ENCODE assay signal across 14 cellular contexts in genomic region chr9:123893831-123894460, GRCh38. TPM values are rescaled to one million over a fixed set of nuclear protein-coding genes. Genes with fewer than 3 reads are reported as not detected.
A peak's percentile ranks its signal among the peaks of the same experiment; 100 is the strongest.
DNase-seq lines count a peak whose midpoint lies in the region; TF ChIP-seq lines count a peak whose summit lies in the region.
"Had no signal": no experiment of that assay in that cellular context is flagged by ENCODE, and none has a peak within 500 bp of the region (broad histone marks: within the 10 kb centered on the region; RNA-seq: fewer than 3 reads in every experiment).

No MANE protein-coding gene starts in this region.

- H3K36me3 ChIP-seq in adipocyte (ENCODE audit: control insufficient read depth, insufficient read depth, low read length, severe bottlenecking) (no peaks in the 10 kb centered on the region), left ventricle myocardium inferior (no peaks in the 10 kb centered on the region)
- H3K36me3 ChIP-seq: brain microvascular endothelial cell, Peyer's patch had no signal

- POLR2A ChIA-PET in AG04450 (lab: Yijun Ruan, JAX) = interaction anchor here (0.6 kb wide), 1 partner anchor 10 kb away, joined by 4 read pairs; no protein-coding TSS in a partner anchor

- peaks cover 16% of the 10 kb centered on the region for H3K4me1 ChIP-seq in adipocyte (ENCODE audit: control insufficient read depth, insufficient read depth, low read length)
- peaks cover 10% of the 10 kb centered on the region for H3K4me1 ChIP-seq in left ventricle myocardium inferior
- H3K4me1 ChIP-seq: Peyer's patch had no signal

- intact Hi-C loops in posterior cingulate gyrus (cut with DNase I) (no loop called here), left ventricle myocardium inferior (cut with micrococcal nuclease) (no loop called here)

- no peaks in the 10 kb centered on the region for H3K9me3 ChIP-seq in AG04450 (ENCODE audit: control insufficient read depth, insufficient read depth, low read length)
- H3K9me3 ChIP-seq in adipocyte (ENCODE audit: control insufficient read depth, low read length) = no peaks in the 10 kb centered on the region
- no peaks in the 10 kb centered on the region for H3K9me3 ChIP-seq in left ventricle myocardium inferior (replicated peaks)
- H3K9me3 ChIP-seq: Peyer's patch had no signal

- H3K27ac ChIP-seq in AG04450 (ENCODE audit: low read depth, low read length) (no peak overlapping the region), left ventricle myocardium inferior (replicated peaks) (no peak overlapping the region)
- H3K27ac ChIP-seq: brain microvascular endothelial cell, Peyer's patch had no signal

- H3K27me3 ChIP-seq in AG04450 (ENCODE audit: control insufficient read depth, insufficient read depth, low read length) (no peaks in the 10 kb centered on the region), adipocyte (replicated peaks; ENCODE audit: control insufficient read depth, insufficient read depth, low read length) (no peaks in the 10 kb centered on the region), left ventricle myocardium inferior (ENCODE audit: low read depth) (no peaks in the 10 kb centered on the region)
- H3K27me3 ChIP-seq: brain microvascular endothelial cell, Peyer's patch had no signal

- no peak overlapping the region for H3K4me3 ChIP-seq in AG04450 (ENCODE audit: low read depth, low read length)
- H3K4me3 ChIP-seq in adipocyte (ENCODE audit: low read length) = peak overlapping the region; percentile 54
- H3K4me3 ChIP-seq in left ventricle myocardium inferior = no peak overlapping the region
- H3K4me3 ChIP-seq: Peyer's patch had no signal

- DNase-seq in AG04450 (ENCODE audit: low read depth, low spot score) = peak; percentile 2
- DNase-seq in HCEC 1CT = peak; percentile 53
- DNase-seq in adipocyte (ENCODE audit: low read depth) = peak; percentile 33
- peak; percentile 48 for DNase-seq in foreskin melanocyte
- no peak for DNase-seq in hypothalamus (lab: John Stamatoyannopoulos, UW)
- no peak for DNase-seq in T1000 (lab: John Stamatoyannopoulos, UW)
- DNase-seq in posterior cingulate gyrus = no peak
- DNase-seq in left ventricle myocardium inferior = no peak
- DNase-seq: activated CD4-positive, alpha-beta T cell treated with anti-CD3 and anti-CD28 coated beads, Interleukin-2, amount 10 ng/mL, durations not matched to agents 24 days and 14 days; brain microvascular endothelial cell; NCI-H1105; NCI-H510A; occipital lobe; Peyer's patch had no signal

- CTCF ChIA-PET in AG04450 (lab: Charles Lee) = no interaction called here

- TF ChIP-seq CTCF in AG04450 (IDR thresholded peaks at IDR 0.05; ENCODE audit: low read depth, low read length) = no peak
- TF ChIP-seq CTCF in left ventricle myocardium inferior (IDR thresholded peaks at IDR 0.05; ENCODE audit: borderline replicate concordance) = no peak

- no peak overlapping the region for H3K9ac ChIP-seq in adipocyte (ENCODE audit: low read length)

RNA-seq across cellular contexts. Expression of gene DENND1A, which starts 36.0 kb away (rescaled TPM):
- polyA plus RNA-seq in AG04450 (2011; rRNA removed) = 13.7 and 16.2 TPM in 2 replicates
- polyA minus RNA-seq in AG04450 (2011; rRNA and poly(A)+ RNA removed) = 22.7 and 30.1 TPM in 2 replicates
- total RNA-seq in left ventricle myocardium inferior = 12.2 TPM

Comparison
In these comparisons a context has a peak if more than half of its experiments do, and no peak if none do; other contexts are left out.
1. DNase-seq: peak in AG04450 (single experiment), HCEC 1CT (single experiment), adipocyte (single experiment) and foreskin melanocyte (single experiment); none in hypothalamus (0 of 51), T1000 (single experiment), posterior cingulate gyrus (0 of 10) and left ventricle myocardium inferior (single experiment).